In genomic region chr14:24982472-24983155, GRCh38 we compare ENCODE assay signal across 14 cellular contexts.
A peak's percentile ranks its signal among the peaks of the same experiment; 100 is the strongest.
DNase-seq lines count a peak whose midpoint lies in the region; ATAC-seq and TF ChIP-seq lines count a peak whose summit lies in the region.
"Had no signal": no experiment of that assay in that cellular context is flagged by ENCODE, and none has a peak within 500 bp of the region (broad histone marks: within the 10 kb centered on the region; RNA-seq: fewer than 3 reads in every experiment).

No MANE protein-coding gene starts in this region.

- no peak overlapping the region for H3K4me3 ChIP-seq in upper lobe of right lung
- H3K4me3 ChIP-seq in gastrocnemius medialis: no peak overlapping the region
- H3K4me3 ChIP-seq: adrenal gland had no signal

- in situ Hi-C loops in gastrocnemius medialis (cut with MboI; ENCODE audit: low sequenced_read_pairs in 4 of 4): no loop called here

- peak; percentile 24 for DNase-seq in NCI-H748 (lab: John Stamatoyannopoulos, UW; ENCODE audit: unreplicated experiment)
- DNase-seq in NCI-H748 treated with DMSO at 0.1 percent for 48 hours (lab: John Stamatoyannopoulos, UW): no peak
- peak; percentile 55 for DNase-seq in astrocyte of the hippocampus (ENCODE audit: low read depth, low spot score)
- peak; percentile 52 for DNase-seq in kidney glomerular epithelial cell (lab: John Stamatoyannopoulos, UW)
- no peak for DNase-seq in upper lobe of right lung
- DNase-seq in T-helper 2 cell: no peak
- DNase-seq in hypothalamus (lab: John Stamatoyannopoulos, UW): no peak
- DNase-seq in gastrocnemius medialis: no peak
- DNase-seq: adrenal gland; DMS79; NCI-H1092; NCI-H82; nucleus accumbens; stimulated activated CD4-positive, alpha-beta T cell treated with anti-CD3 and anti-CD28 coated beads, Interleukin-2, amount 100 ng/mL, for 24 hours had no signal

- H3K9me3 ChIP-seq in upper lobe of right lung (no peaks in the 10 kb centered on the region), gastrocnemius medialis (no peaks in the 10 kb centered on the region)
- H3K9me3 ChIP-seq: adrenal gland had no signal

- no peaks in the 10 kb centered on the region for H3K36me3 ChIP-seq in upper lobe of right lung
- H3K36me3 ChIP-seq in gastrocnemius medialis: no peaks in the 10 kb centered on the region
- H3K36me3 ChIP-seq: adrenal gland had no signal

- H3K4me1 ChIP-seq in upper lobe of right lung (peaks cover 16% of the 10 kb centered on the region), gastrocnemius medialis (peaks cover 0 to 13% of the 10 kb centered on the region in 2 donors)

- H3K27ac ChIP-seq in upper lobe of right lung (peak overlapping the region; percentile 7), gastrocnemius medialis (no peak overlapping the region)
- H3K27ac ChIP-seq: adrenal gland had no signal

- TF ChIP-seq CTCF in upper lobe of right lung (IDR thresholded peaks at IDR 0.05) (no peak), gastrocnemius medialis (IDR thresholded peaks at IDR 0.05 in 4 of 5, conservative IDR thresholded peaks at IDR 0.05 in 1 of 5) (no peak)

- ATAC-seq in upper lobe of right lung (peak; percentile 77), gastrocnemius medialis (no peak)

- intact Hi-C loops in upper lobe of right lung (cut with DNase I): no loop called here
- intact Hi-C loops in gastrocnemius medialis (cut with DNase I; ENCODE audit: low total_unique reads): no loop called here

- H3K27me3 ChIP-seq in upper lobe of right lung (no peaks in the 10 kb centered on the region), gastrocnemius medialis (no peaks in the 10 kb centered on the region)
- H3K27me3 ChIP-seq: adrenal gland had no signal

- no peak for TF ChIP-seq POLR2A in gastrocnemius medialis (IDR thresholded peaks at IDR 0.05)

Comparison
In these comparisons a context has a peak if more than half of its experiments do, and no peak if none do; other contexts are left out.
1. DNase-seq: peak in NCI-H748 (single experiment), astrocyte of the hippocampus (single experiment) and kidney glomerular epithelial cell (single experiment); none in NCI-H748 treated with DMSO at 0.1 percent for 48 hours (single experiment), upper lobe of right lung (single experiment), T-helper 2 cell (0 of 5), hypothalamus (0 of 51) and gastrocnemius medialis (0 of 2).